ENCODE assay signal across 8 cellular contexts in the genomic region with DNA sequence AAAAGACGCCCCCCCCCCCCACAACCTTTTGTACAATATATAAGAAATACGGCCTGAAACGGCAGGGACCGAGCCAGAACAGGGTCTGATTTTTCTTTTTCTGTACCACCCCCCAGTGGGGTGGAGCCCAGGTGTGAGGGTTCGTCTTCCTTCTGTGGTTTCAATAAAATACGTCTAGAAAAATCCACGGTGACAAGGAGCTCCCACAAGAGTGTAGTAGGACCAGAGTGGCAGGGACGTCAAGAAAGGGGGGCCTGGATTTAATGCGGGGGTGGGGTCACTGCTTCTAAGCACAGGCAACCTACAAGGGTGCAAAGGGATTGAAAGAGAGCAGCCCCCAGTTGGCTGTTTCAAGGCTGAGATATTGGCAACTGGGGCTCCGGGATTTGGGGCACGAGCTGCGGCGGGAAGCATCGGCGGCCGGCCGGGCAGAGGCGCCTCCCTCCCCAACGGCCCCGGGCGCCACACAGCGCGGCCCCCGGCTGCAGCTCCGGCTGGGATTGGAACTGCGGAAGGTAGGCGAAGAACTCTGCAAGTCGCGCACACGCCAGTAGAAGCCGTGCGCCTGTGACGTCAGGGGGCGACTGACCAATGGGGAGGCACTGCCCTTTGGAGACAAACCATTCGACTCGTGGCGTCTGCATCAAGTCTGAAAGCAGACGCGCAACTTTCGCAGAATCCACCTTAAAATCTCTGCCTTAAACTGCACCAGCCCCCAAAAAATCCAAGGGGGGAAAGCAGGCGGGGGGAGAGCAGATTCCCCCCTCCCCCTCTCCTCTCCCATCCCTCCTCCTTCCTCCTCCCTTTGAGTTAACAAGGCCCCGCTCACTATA. TPM values are rescaled to one million over a fixed set of nuclear protein-coding genes. Genes with fewer than 3 reads are reported as not detected.
DNase-seq lines count a peak whose midpoint lies in the region; ATAC-seq and TF ChIP-seq lines count a peak whose summit lies in the region.

DLX6 (plus strand) TSS at position 623 of the 833 bp plus-strand sequence. CDS start 425 bp downstream, outside the sequence.

- H3K36me3 ChIP-seq in esophagus squamous epithelium (no peaks in the 10 kb centered on the region), osteoblast (ENCODE audit: insufficient read depth, low read length) (no peaks in the 10 kb centered on the region)

- H4K20me1 ChIP-seq in osteoblast (ENCODE audit: insufficient read depth, low read length) = no peaks in the 10 kb centered on the region

- H3K79me2 ChIP-seq in osteoblast (ENCODE audit: insufficient read depth, low read length) = peaks cover 5% of the 10 kb centered on the region

- peak within 1 kb of the TSS; percentile 29 to 65 (median 42) for H3K4me3 ChIP-seq in esophagus squamous epithelium
- peak within 1 kb of the TSS; percentile 74 for H3K4me3 ChIP-seq in osteoblast (ENCODE audit: insufficient read depth, low read length)

- no peak for TF ChIP-seq CTCF in GM10266 (IDR thresholded peaks at IDR 0.05; ENCODE audit: control insufficient read depth, insufficient read depth, low read depth, missing control alignments)
- TF ChIP-seq CTCF in esophagus squamous epithelium (IDR thresholded peaks at IDR 0.05) = no peak
- TF ChIP-seq CTCF in osteoblast (IDR thresholded peaks at IDR 0.05; ENCODE audit: extremely low read depth, low read depth, low read length) = no peak

- intact Hi-C loops in esophagus squamous epithelium (cut with DNase I) = no loop called here

- peak within 1 kb of the TSS; percentile 89 for H3K4me2 ChIP-seq in osteoblast (ENCODE audit: insufficient read depth, low read length)

- peaks cover 11 to 38% (median 17%) of the 10 kb centered on the region in 3 donors for H3K4me1 ChIP-seq in esophagus squamous epithelium
- H3K4me1 ChIP-seq in osteoblast (ENCODE audit: insufficient read depth, low read length) = peaks cover 10% of the 10 kb centered on the region

- H3K27me3 ChIP-seq in esophagus squamous epithelium = peaks cover 39 to 100% (median 54%) of the 10 kb centered on the region in 4 donors
- H3K27me3 ChIP-seq in osteoblast (ENCODE audit: insufficient read depth, low read length) = no peaks in the 10 kb centered on the region

- H2AFZ ChIP-seq in osteoblast (ENCODE audit: low read length) = peak within 1 kb of the TSS; percentile 88

- WGBS in esophagus squamous epithelium, 2 donors = 1 to 8% methylated on average over 18 to 20 of the region's 42 CpGs

- DNase-seq in GM10266 (ENCODE audit: extremely low spot score) (peak; percentile 62), NCI-H1417 (lab: John Stamatoyannopoulos, UW) (peak; percentile 97 to 100 (median 99)), T1000 (lab: John Stamatoyannopoulos, UW) (peak; percentile 80), esophagus squamous epithelium (lab: John Stamatoyannopoulos, UW) (no peak), osteoblast (ENCODE audit: insufficient read length, low spot score, missing footprints) (peak; percentile 100)

- H3K9me3 ChIP-seq in esophagus squamous epithelium (no peaks in the 10 kb centered on the region), osteoblast (ENCODE audit: low read depth, low read length) (no peaks in the 10 kb centered on the region)

- ATAC-seq in GM18519 (IDR thresholded peaks at IDR 0.05; ENCODE audit: low FRiP score, unreplicated experiment) = no peak
- no peak for ATAC-seq in HG02678 (IDR thresholded peaks at IDR 0.05; ENCODE audit: unreplicated experiment)
- no peak for ATAC-seq in HG02623 (IDR thresholded peaks at IDR 0.05; ENCODE audit: unreplicated experiment)

- no peak for TF ChIP-seq POLR2A in esophagus squamous epithelium (IDR thresholded peaks at IDR 0.05)

- H3K27ac ChIP-seq in esophagus squamous epithelium (no peak within 1 kb of the TSS), osteoblast (ENCODE audit: low read depth, low read length) (peak within 1 kb of the TSS; percentile 27)

RNA-seq across cellular contexts. Expression of gene DLX6, which starts in this region (rescaled TPM):
- total RNA-seq in esophagus squamous epithelium = not detected
- total RNA-seq in osteoblast = 1.1 and 2.1 TPM in 2 replicates
